In genomic region chr20:46709459-46710148, GRCh38 we compare ENCODE assay signal across 1 cellular context.
A peak's percentile ranks its signal among the peaks of the same experiment; 100 is the strongest.
TF ChIP-seq lines count a peak whose summit lies in the region.

SLC2A10 (plus strand) TSS chr20:46709649; CDS start chr20:46709737, 88 bp downstream.

TF ChIP-seq in HepG2, 621 proteins besides CTCF, POLR2A, EP300 and RAD21 (continued from another document and continues in another):
- TF ChIP-seq ZFP91 (CRISPR knock-in tag; IDR thresholded peaks at IDR 0.05; ENCODE audit: borderline replicate concordance), result peak; percentile 87; the same call in 1 of the 2 replicates
- TF ChIP-seq FOXK2 (IDR thresholded peaks at IDR 0.05), result no peak
- TF ChIP-seq RNF219 (CRISPR knock-in tag; IDR thresholded peaks at IDR 0.05), result no peak
- TF ChIP-seq NR3C1 (CRISPR knock-in tag; IDR thresholded peaks at IDR 0.05), result no peak
- TF ChIP-seq ZNF33B (CRISPR knock-in tag; IDR thresholded peaks at IDR 0.05), result peak; percentile 47; the same call in 1 of the 2 replicates
- TF ChIP-seq FOXA3 (CRISPR knock-in tag; IDR thresholded peaks at IDR 0.05), result peak; percentile 2; the same call in 1 of the 2 replicates
- TF ChIP-seq SKIL (CRISPR knock-in tag; IDR thresholded peaks at IDR 0.05; ENCODE audit: borderline replicate concordance), result peak; percentile 66; the same call in 1 of the 2 replicates
- TF ChIP-seq NR2F6 (IDR thresholded peaks at IDR 0.05), result no peak
- TF ChIP-seq NR2F6 (CRISPR knock-in tag; IDR thresholded peaks at IDR 0.05), result peak; percentile 23; the same call in 1 of the 2 replicates
- no peak for TF ChIP-seq ZNF180 (CRISPR knock-in tag; IDR thresholded peaks at IDR 0.05; ENCODE audit: borderline replicate concordance, low read depth)
- TF ChIP-seq ZNF124 (CRISPR knock-in tag; IDR thresholded peaks at IDR 0.05), result no peak; the same call in 1 of the 2 replicates
- TF ChIP-seq SRF (IDR thresholded peaks at IDR 0.05; ENCODE audit: low read depth, low read length), result no peak
- TF ChIP-seq CREB1 (IDR thresholded peaks at IDR 0.05), result no peak
- no peak for TF ChIP-seq CREB1 (CRISPR knock-in tag; IDR thresholded peaks at IDR 0.05)
- TF ChIP-seq ETV5 (CRISPR knock-in tag; IDR thresholded peaks at IDR 0.05; ENCODE audit: borderline replicate concordance), result peak; percentile 32
- TF ChIP-seq TERF1 (CRISPR knock-in tag; IDR thresholded peaks at IDR 0.05), result peak; percentile 98
- peak; percentile 99 for TF ChIP-seq ZSCAN20 (CRISPR knock-in tag; IDR thresholded peaks at IDR 0.05; ENCODE audit: borderline replicate concordance)
- TF ChIP-seq ZNF136 (CRISPR knock-in tag; IDR thresholded peaks at IDR 0.05; ENCODE audit: low read depth), result 0 out of 2 replicates have a peak, but pooled peaks have one; percentile 49
- TF ChIP-seq GATA4 (IDR thresholded peaks at IDR 0.05; ENCODE audit: borderline replicate concordance, low read depth), result peak; percentile 44
- TF ChIP-seq ZNF441 (CRISPR knock-in tag; IDR thresholded peaks at IDR 0.05; ENCODE audit: borderline replicate concordance), result peak; percentile 38; the same call in 1 of the 2 replicates
- TF ChIP-seq ZNF225 (CRISPR knock-in tag; IDR thresholded peaks at IDR 0.05), result no peak; the same call in 1 of the 2 replicates
- peak; percentile 76 for TF ChIP-seq NKX3-1 (CRISPR knock-in tag; IDR thresholded peaks at IDR 0.05)
- no peak; the same call in 1 of the 2 replicates for TF ChIP-seq PAX8 (CRISPR knock-in tag; IDR thresholded peaks at IDR 0.05; ENCODE audit: borderline replicate concordance)
- TF ChIP-seq ZNF101 (CRISPR knock-in tag; IDR thresholded peaks at IDR 0.05; ENCODE audit: borderline replicate concordance, low read depth), result no peak
- no peak for TF ChIP-seq HNF1A (IDR thresholded peaks at IDR 0.05; ENCODE audit: low read depth)
- peak; percentile 55 for TF ChIP-seq HNF1A (CRISPR knock-in tag; IDR thresholded peaks at IDR 0.05; ENCODE audit: borderline replicate concordance)
- TF ChIP-seq AHR (CRISPR knock-in tag; IDR thresholded peaks at IDR 0.05), result peak; percentile 45; the same call in 1 of the 2 replicates
- TF ChIP-seq FOXC1 (CRISPR knock-in tag; IDR thresholded peaks at IDR 0.05; ENCODE audit: borderline replicate concordance), result no peak; the same call in 1 of the 2 replicates
- no peak for TF ChIP-seq RERE (CRISPR knock-in tag; IDR thresholded peaks at IDR 0.05; ENCODE audit: low read depth)
- no peak; the same call in 1 of the 2 replicates for TF ChIP-seq LBX2 (CRISPR knock-in tag; IDR thresholded peaks at IDR 0.05; ENCODE audit: borderline replicate concordance)
- TF ChIP-seq MLLT10 (CRISPR knock-in tag; IDR thresholded peaks at IDR 0.05), result no peak
- no peak for TF ChIP-seq PRDM4 (CRISPR knock-in tag; IDR thresholded peaks at IDR 0.05; ENCODE audit: borderline replicate concordance)
- peak; percentile 8; the same call in 1 of the 2 replicates for TF ChIP-seq PITX1 (CRISPR knock-in tag; IDR thresholded peaks at IDR 0.05)
- no peak for TF ChIP-seq TBX3 (IDR thresholded peaks at IDR 0.05; ENCODE audit: borderline replicate concordance)
- peak; percentile 88 for TF ChIP-seq EEA1 (CRISPR knock-in tag; IDR thresholded peaks at IDR 0.05; ENCODE audit: borderline replicate concordance)
- TF ChIP-seq SRSF4 (IDR thresholded peaks at IDR 0.05; ENCODE audit: low read depth, low read length, poor library complexity, severe bottlenecking), result no peak
- peak; percentile 62 for TF ChIP-seq ZNF546 (CRISPR knock-in tag; conservative IDR thresholded peaks at IDR 0.05)
- no peak for TF ChIP-seq MAFK (conservative IDR thresholded peaks at IDR 0.05 in 1 of 2, IDR thresholded peaks at IDR 0.05 in 1 of 2; ENCODE audit: low read length in 2 of 2)
- TF ChIP-seq YY1 (IDR thresholded peaks at IDR 0.05; ENCODE audit: insufficient read depth, insufficient replicate concordance, low read depth, low read length), result peak; percentile 63
- peak; percentile 57; the same call in 1 of the 2 replicates for TF ChIP-seq MEIS1 (CRISPR knock-in tag; IDR thresholded peaks at IDR 0.05; ENCODE audit: borderline replicate concordance)
- TF ChIP-seq U2AF2 (IDR thresholded peaks at IDR 0.05; ENCODE audit: low read depth, low read length), result no peak
